Comparison of ENCODE assay signal across 8 cellular contexts in the genomic region with DNA sequence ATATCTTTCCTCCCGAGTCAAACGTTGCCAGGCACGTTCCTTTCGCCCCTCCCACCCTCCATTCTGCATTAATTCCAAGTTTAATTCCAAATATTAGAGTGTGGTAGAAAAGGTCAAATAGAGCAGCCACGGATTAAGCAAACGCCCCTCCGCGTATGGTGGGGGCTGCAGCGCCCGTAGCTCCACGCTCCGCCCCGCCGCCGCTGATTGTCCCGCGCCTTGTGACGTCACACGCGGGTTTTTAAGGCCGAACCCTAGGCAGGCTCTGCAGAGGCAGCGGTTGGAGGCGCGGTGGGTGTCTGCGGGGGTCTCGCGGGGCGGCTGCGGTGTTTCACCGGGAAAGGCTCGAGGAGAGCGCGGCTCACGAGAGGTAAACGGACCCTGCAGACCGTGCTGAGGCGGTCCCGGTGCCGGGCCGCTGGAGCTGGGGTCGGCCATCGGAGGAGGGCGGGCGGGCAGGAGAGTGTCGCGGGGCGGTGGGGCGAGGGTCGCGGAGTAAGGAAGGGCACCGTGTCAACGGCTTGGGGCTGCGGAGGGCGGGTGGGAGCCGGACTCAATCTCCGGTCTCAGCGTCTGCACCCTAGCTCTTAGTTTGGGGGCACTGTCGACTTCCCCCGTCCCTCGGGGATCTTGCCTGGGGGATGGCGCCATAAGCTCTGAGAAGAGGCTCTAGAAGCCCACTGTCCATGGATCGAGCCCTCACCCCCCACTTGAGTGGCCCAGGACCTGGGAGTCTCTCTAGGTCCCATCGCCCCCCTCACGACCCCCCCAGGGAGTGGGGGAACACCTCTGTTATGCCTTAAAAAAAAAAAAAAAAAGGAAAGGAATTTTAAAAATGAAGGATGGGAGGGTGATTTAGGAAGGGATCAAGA. TPM values are rescaled to one million over a fixed set of nuclear protein-coding genes. Genes with fewer than 3 reads are reported as not detected.
A peak's percentile ranks its signal among the peaks of the same experiment; 100 is the strongest.
DNase-seq lines count a peak whose midpoint lies in the region; ATAC-seq and TF ChIP-seq lines count a peak whose summit lies in the region.

A gene with protein sequence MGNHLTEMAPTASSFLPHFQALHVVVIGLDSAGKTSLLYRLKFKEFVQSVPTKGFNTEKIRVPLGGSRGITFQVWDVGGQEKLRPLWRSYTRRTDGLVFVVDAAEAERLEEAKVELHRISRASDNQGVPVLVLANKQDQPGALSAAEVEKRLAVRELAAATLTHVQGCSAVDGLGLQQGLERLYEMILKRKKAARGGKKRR (plus strand): TSS at position 270 of the 872 bp plus-strand sequence. CDS start 740 bp downstream, outside the sequence.

- TF ChIP-seq CTCF in GM10266 (IDR thresholded peaks at IDR 0.05; ENCODE audit: control insufficient read depth, insufficient read depth, low read depth, missing control alignments) (no peak), fibroblast of villous mesenchyme (IDR thresholded peaks at IDR 0.05; ENCODE audit: insufficient read depth, low read depth, low read length) (no peak), neural crest cell (conservative IDR thresholded peaks at IDR 0.05) (no peak)

- no peaks in the 10 kb centered on the region for H3K27me3 ChIP-seq in SJCRH30

- H3K9me3 Mint-ChIP-seq in neural crest cell, result no peaks in the 10 kb centered on the region
- H3K9me3 Mint-ChIP-seq in stimulated activated naive CD8-positive, alpha-beta T cell treated with anti-CD3 and anti-CD28 coated beads, Interleukin-15, amount 100 ng/mL, for 72 hours, result no peaks in the 10 kb centered on the region

- DNase-seq in GM10266 (ENCODE audit: extremely low spot score) (peak; percentile 65), LoVo (ENCODE audit: low spot score) (peak; percentile 75), SJCRH30 (peak; percentile 74 to 84), fibroblast of villous mesenchyme (ENCODE audit: low read depth) (peak; percentile 79), neural crest cell (ENCODE audit: low read depth, low spot score) (peak; percentile 77)
- DNase-seq in activated gamma-delta T cell treated with anti-CD3 and anti-CD28 coated beads, Interleukin-2, amount 50 U/mL, for 16 hours (ENCODE audit: low read depth), result peak; percentile 68
- DNase-seq in stimulated activated naive CD8-positive, alpha-beta T cell treated with anti-CD3 and anti-CD28 coated beads, Interleukin-15, amount 100 ng/mL, for 72 hours, result peak; percentile 76 to 78

- no peaks in the 10 kb centered on the region for H3K9me3 ChIP-seq in SJCRH30 (replicated peaks)

- no peaks in the 10 kb centered on the region for H3K36me3 ChIP-seq in SJCRH30

- H3K4me3 Mint-ChIP-seq in neural crest cell, result peak within 1 kb of the TSS; percentile 96
- H3K4me3 Mint-ChIP-seq in stimulated activated naive CD8-positive, alpha-beta T cell treated with anti-CD3 and anti-CD28 coated beads, Interleukin-15, amount 100 ng/mL, for 72 hours, result peak within 1 kb of the TSS; percentile 92 to 97

- no peaks in the 10 kb centered on the region for H3K36me3 Mint-ChIP-seq in neural crest cell (ENCODE audit: low read depth)

- H3K4me3 ChIP-seq in SJCRH30 (peak within 1 kb of the TSS; percentile 67), fibroblast of villous mesenchyme (ENCODE audit: low read depth, low read length) (peak within 1 kb of the TSS; percentile 88)

- no peak within 1 kb of the TSS; the same call in 1 of the 2 replicates for H3K27ac ChIP-seq in SJCRH30

- peak within 1 kb of the TSS; percentile 98 for H3K27ac Mint-ChIP-seq in neural crest cell (ENCODE audit: unreplicated experiment)
- peak within 1 kb of the TSS; percentile 97 to 99 for H3K27ac Mint-ChIP-seq in stimulated activated naive CD8-positive, alpha-beta T cell treated with anti-CD3 and anti-CD28 coated beads, Interleukin-15, amount 100 ng/mL, for 72 hours

- no peaks in the 10 kb centered on the region for H3K4me1 ChIP-seq in SJCRH30

- H3K27me3 Mint-ChIP-seq in neural crest cell (ENCODE audit: low read depth), result no peaks in the 10 kb centered on the region
- no peaks in the 10 kb centered on the region for H3K27me3 Mint-ChIP-seq in stimulated activated naive CD8-positive, alpha-beta T cell treated with anti-CD3 and anti-CD28 coated beads, Interleukin-15, amount 100 ng/mL, for 72 hours

- peaks cover 30% of the 10 kb centered on the region for H3K4me1 Mint-ChIP-seq in neural crest cell
- H3K4me1 Mint-ChIP-seq in stimulated activated naive CD8-positive, alpha-beta T cell treated with anti-CD3 and anti-CD28 coated beads, Interleukin-15, amount 100 ng/mL, for 72 hours, result peaks cover 34% of the 10 kb centered on the region

- ATAC-seq in stimulated activated naive CD8-positive, alpha-beta T cell treated with anti-CD3 and anti-CD28 coated beads, Interleukin-15, amount 100 ng/mL, for 72 hours, result peak; percentile 84
- no peak for ATAC-seq in HG03139 (IDR thresholded peaks at IDR 0.05; ENCODE audit: unreplicated experiment)

RNA-seq across cellular contexts. Expression of the gene that starts here (rescaled TPM):
- total RNA-seq in SJCRH30 (2014; rRNA removed; shearing (Covaris generic)), result 5.3 and 5.4 TPM in 2 replicates
- total RNA-seq in fibroblast of villous mesenchyme (15.1 and 20.0 TPM in 2 replicates), neural crest cell (13.8 and 14.2 TPM in 2 replicates)
